In the genomic region with DNA sequence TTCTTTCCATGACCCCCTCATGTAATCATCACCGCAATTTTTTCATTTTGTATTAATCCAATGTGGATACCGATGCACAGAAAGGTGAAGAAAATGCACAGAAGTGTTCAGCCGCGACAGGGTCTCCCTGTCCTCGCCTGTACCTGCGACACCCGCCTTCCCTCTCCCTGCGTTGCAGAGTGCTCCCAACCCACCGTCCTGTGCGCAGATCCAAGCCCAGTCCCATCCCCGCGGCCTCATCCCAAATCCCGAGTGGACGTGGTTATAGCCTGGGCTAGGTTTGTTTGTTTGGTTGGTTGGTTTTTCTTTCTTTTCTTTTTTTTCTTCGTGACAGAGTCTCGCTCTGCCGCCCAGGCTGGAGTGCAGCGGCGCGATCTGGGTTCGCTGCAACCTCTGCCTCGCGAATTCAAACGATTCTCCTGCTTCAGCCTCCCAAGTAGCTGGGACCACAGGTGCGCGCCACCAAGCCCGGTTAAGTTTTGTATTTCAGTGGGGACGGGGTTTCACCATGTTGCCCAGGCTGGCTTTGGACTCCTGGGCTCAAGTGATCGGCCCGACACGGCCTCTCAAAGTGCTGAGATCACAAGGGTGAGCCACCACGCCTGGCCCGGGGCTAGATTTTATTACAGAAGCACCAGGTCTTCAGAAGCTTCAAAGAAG, we compare ENCODE assay signal across 8 cellular contexts. TPM values are rescaled to one million over a fixed set of nuclear protein-coding genes. Genes with fewer than 3 reads are reported as not detected.
DNase-seq lines count a peak whose midpoint lies in the region; ATAC-seq and TF ChIP-seq lines count a peak whose summit lies in the region.

No MANE protein-coding gene starts in this region.

- peaks cover 26% of the 10 kb centered on the region for H3K4me1 Mint-ChIP-seq in activated CD8-positive, alpha-beta memory T cell treated with anti-CD3 and anti-CD28 coated beads, Interleukin-2, amount 10 ng/mL, durations not matched to agents 7 days and 5 days
- peaks cover 19% of the 10 kb centered on the region for H3K4me1 Mint-ChIP-seq in MCF 10A (ENCODE audit: insufficient read depth, unreplicated experiment)

- no peak for TF ChIP-seq EP300 in tibial nerve (IDR thresholded peaks at IDR 0.05)

- H3K27ac Mint-ChIP-seq in activated CD8-positive, alpha-beta memory T cell treated with anti-CD3 and anti-CD28 coated beads, Interleukin-2, amount 10 ng/mL, durations not matched to agents 7 days and 5 days: no peak overlapping the region
- no peak overlapping the region for H3K27ac Mint-ChIP-seq in MCF 10A (ENCODE audit: low read depth, unreplicated experiment)

- no peak overlapping the region for H3K14ac ChIP-seq in mesenchymal stem cell (ENCODE audit: low read length in 2 of 2)

- no peak for TF ChIP-seq CTCF in MCF 10A (IDR thresholded peaks at IDR 0.05; ENCODE audit: unreplicated experiment)
- TF ChIP-seq CTCF in tibial nerve (IDR thresholded peaks at IDR 0.05): no peak

- peaks cover 0 to 36% of the 10 kb centered on the region in 2 experiments for H3K27me3 ChIP-seq in mesenchymal stem cell (ENCODE audit: control insufficient read depth in 1 of 2, insufficient read depth in 1 of 2, low read length in 2 of 2)
- peaks cover 0 to 55% of the 10 kb centered on the region in 2 donors for H3K27me3 ChIP-seq in tibial nerve

- H3K4me3 Mint-ChIP-seq in activated CD8-positive, alpha-beta memory T cell treated with anti-CD3 and anti-CD28 coated beads, Interleukin-2, amount 10 ng/mL, durations not matched to agents 7 days and 5 days: peak overlapping the region; percentile 78
- H3K4me3 Mint-ChIP-seq in MCF 10A (ENCODE audit: unreplicated experiment): peak overlapping the region; percentile 81

- H3K4me3 ChIP-seq in mesenchymal stem cell (ENCODE audit: insufficient read depth in 1 of 2, low read depth in 1 of 2, low read length in 2 of 2) (peak overlapping the region; percentile 36 to 91), tibial nerve (peak overlapping the region; percentile 9 to 54 (median 48))

- H3K36me3 ChIP-seq in mesenchymal stem cell (ENCODE audit: control insufficient read depth in 1 of 2, insufficient read depth in 2 of 2, low read depth in 1 of 2, low read length in 2 of 2): peaks cover 0 to 4% of the 10 kb centered on the region in 2 experiments
- no peaks in the 10 kb centered on the region for H3K36me3 ChIP-seq in tibial nerve

- no TSS peak for BruUV-seq in MCF 10A (replicated peaks; lab: Mats Ljungman, UMichigan)

- H3K18ac ChIP-seq in mesenchymal stem cell (ENCODE audit: low read depth in 1 of 2, low read length in 2 of 2): peak overlapping the region in 1 of 2 experiments; percentile 13

- H2AK5ac ChIP-seq in mesenchymal stem cell (ENCODE audit: low read length, severe bottlenecking): no peak overlapping the region

- no peak overlapping the region for H2BK12ac ChIP-seq in mesenchymal stem cell (ENCODE audit: low read length in 2 of 2)

- H4K8ac ChIP-seq in mesenchymal stem cell (ENCODE audit: low read length): no peak overlapping the region

- POLR2A ChIA-PET in MCF 10A (lab: Yijun Ruan, JAX): interaction anchor here (0.5 to 3.4 kb wide), 7 partner anchors 23 to 101 kb away, joined by 3 to 14 read pairs (median 5); no protein-coding TSS in a partner anchor

- ATAC-seq in activated CD8-positive, alpha-beta memory T cell treated with anti-CD3 and anti-CD28 coated beads, Interleukin-2, amount 10 ng/mL, durations not matched to agents 7 days and 5 days: peak; percentile 21
- ATAC-seq in HG02884 (IDR thresholded peaks at IDR 0.05; ENCODE audit: unreplicated experiment) (no peak), HG03571 (IDR thresholded peaks at IDR 0.05; ENCODE audit: unreplicated experiment) (no peak)

- intact Hi-C loops in MCF 10A (cut with micrococcal nuclease): loop anchor here (2.0 to 10.0 kb wide), 2 partner anchors 59 to 379 kb away; a partner anchor contains a TSS

- peak overlapping the region; percentile 33 for H2AFZ ChIP-seq in mesenchymal stem cell (ENCODE audit: low read depth, low read length)

- no peak for TF ChIP-seq POLR2A in tibial nerve (IDR thresholded peaks at IDR 0.05)

- H3K9me3 ChIP-seq in mesenchymal stem cell (ENCODE audit: control insufficient read depth, low read length): no peaks in the 10 kb centered on the region
- H3K9me3 ChIP-seq in tibial nerve: no peaks in the 10 kb centered on the region

- H3K23ac ChIP-seq in mesenchymal stem cell (ENCODE audit: low read length in 2 of 2): no peak overlapping the region

- H3K4me2 ChIP-seq in mesenchymal stem cell (ENCODE audit: low read length, poor library complexity, severe bottlenecking): peak overlapping the region; percentile 90

- no peak overlapping the region for H2BK5ac ChIP-seq in mesenchymal stem cell (ENCODE audit: low read depth, low read length, poor library complexity, severe bottlenecking)

- H2BK120ac ChIP-seq in mesenchymal stem cell (ENCODE audit: low read depth, low read length): no peak overlapping the region

- no peak overlapping the region for H3K27ac ChIP-seq in mesenchymal stem cell (ENCODE audit: low read length, poor library complexity, severe bottlenecking)
- H3K27ac ChIP-seq in tibial nerve: no peak overlapping the region

- 37% methylated on average over 26 of the region's 33 CpGs for WGBS in mesenchymal stem cell
- WGBS in tibial nerve, 2 donors: 29 to 30% methylated on average over 33 of the region's 33 CpGs

- H3K4ac ChIP-seq in mesenchymal stem cell (ENCODE audit: low read depth in 1 of 2, low read length in 2 of 2): no peak overlapping the region

- H3K79me1 ChIP-seq in mesenchymal stem cell (replicated peaks; ENCODE audit: low read length, poor library complexity, severe bottlenecking): no peaks in the 10 kb centered on the region

- H4K91ac ChIP-seq in mesenchymal stem cell (ENCODE audit: low read length): no peak overlapping the region

- H3K36me3 Mint-ChIP-seq in activated CD8-positive, alpha-beta memory T cell treated with anti-CD3 and anti-CD28 coated beads, Interleukin-2, amount 10 ng/mL, durations not matched to agents 7 days and 5 days: no peaks in the 10 kb centered on the region
- H3K36me3 Mint-ChIP-seq in MCF 10A (ENCODE audit: insufficient read depth, unreplicated experiment): no peaks in the 10 kb centered on the region

- no peaks in the 10 kb centered on the region for H3K9me3 Mint-ChIP-seq in activated CD8-positive, alpha-beta memory T cell treated with anti-CD3 and anti-CD28 coated beads, Interleukin-2, amount 10 ng/mL, durations not matched to agents 7 days and 5 days (ENCODE audit: low read depth)
- H3K9me3 Mint-ChIP-seq in MCF 10A (ENCODE audit: unreplicated experiment): no peaks in the 10 kb centered on the region

- peak overlapping the region; percentile 81 for H3K9ac ChIP-seq in mesenchymal stem cell (ENCODE audit: low read length)

- H3K4me1 ChIP-seq in mesenchymal stem cell (ENCODE audit: control insufficient read depth, insufficient read depth, low read depth, low read length): peaks cover 23% of the 10 kb centered on the region
- peaks cover 0 to 32% (median 13%) of the 10 kb centered on the region in 4 donors for H3K4me1 ChIP-seq in tibial nerve

- CTCF ChIA-PET in activated CD8-positive, alpha-beta memory T cell treated with anti-CD3 and anti-CD28 coated beads, Interleukin-2, amount 10 ng/mL, durations not matched to agents 7 days and 5 days (lab: Charles Lee): interaction anchor here (0.5 to 2.5 kb wide), 7 partner anchors 69 to 93 kb away, joined by 3 to 15 read pairs (median 10); no protein-coding TSS in a partner anchor
- CTCF ChIA-PET in MCF 10A (lab: Yijun Ruan, JAX): interaction anchor here (0.7 to 3.9 kb wide), 13 partner anchors 30 to 106 kb away, joined by 3 to 43 read pairs (median 4); no protein-coding TSS in a partner anchor

- no peak for DNase-seq in activated CD8-positive, alpha-beta memory T cell treated with anti-CD3 and anti-CD28 coated beads, Interleukin-2, amount 10 ng/mL, durations not matched to agents 7 days and 5 days
- DNase-seq in activated CD8-positive, alpha-beta memory T cell treated with anti-CD3 and anti-CD28 coated beads for 24 hours: no peak
- DNase-seq in MCF 10A (ENCODE audit: unreplicated experiment): no peak
- DNase-seq in mesenchymal stem cell: no peak
- no peak for DNase-seq in tibial nerve (ENCODE audit: low spot score in 2 of 2)
- DNase-seq in globus pallidus (ENCODE audit: low spot score): no peak

- peaks cover 85% of the 10 kb centered on the region for H3K27me3 Mint-ChIP-seq in activated CD8-positive, alpha-beta memory T cell treated with anti-CD3 and anti-CD28 coated beads, Interleukin-2, amount 10 ng/mL, durations not matched to agents 7 days and 5 days
- H3K27me3 Mint-ChIP-seq in MCF 10A (ENCODE audit: insufficient read depth, unreplicated experiment): peaks cover 9% of the 10 kb centered on the region

- H2BK15ac ChIP-seq in mesenchymal stem cell (ENCODE audit: low read depth, poor library complexity, severe bottlenecking): no peak overlapping the region

RNA-seq across cellular contexts. Expression of a gene that starts 0.5 kb away (rescaled TPM):
- not detected for total RNA-seq in activated CD8-positive, alpha-beta memory T cell treated with anti-CD3 and anti-CD28 coated beads, Interleukin-2, amount 10 ng/mL, durations not matched to agents 7 days and 5 days
- total RNA-seq in MCF 10A (2022): 8.3 and 9.9 TPM in 2 replicates
- 1.4 TPM for polyA plus RNA-seq in mesenchymal stem cell (2013, experiment 1 of 2)
- 1.4 TPM for polyA plus RNA-seq in mesenchymal stem cell (2013, experiment 2 of 2)
- 1 to 10 TPM in 1 of 4 donors, not detected in 3; 1.5 TPM for total RNA-seq in tibial nerve

RNA-seq across cellular contexts. Expression of a gene that starts 18.4 kb away (rescaled TPM):
- under 1 TPM; 0.80 to 0.99 TPM for total RNA-seq in activated CD8-positive, alpha-beta memory T cell treated with anti-CD3 and anti-CD28 coated beads, Interleukin-2, amount 10 ng/mL, durations not matched to agents 7 days and 5 days
- total RNA-seq in MCF 10A (2022) (3.1 and 5.2 TPM in 2 replicates), tibial nerve (under 1 TPM in 1 of 4 donors, not detected in 3; 0.22 TPM)
- 6.4 TPM for polyA plus RNA-seq in mesenchymal stem cell (2013, experiment 1 of 2)
- 7.4 TPM for polyA plus RNA-seq in mesenchymal stem cell (2013, experiment 2 of 2)

RNA-seq across cellular contexts. Expression of a gene that starts 25.5 kb away (rescaled TPM):
- total RNA-seq in activated CD8-positive, alpha-beta memory T cell treated with anti-CD3 and anti-CD28 coated beads, Interleukin-2, amount 10 ng/mL, durations not matched to agents 7 days and 5 days: not detected
- total RNA-seq in MCF 10A (2022) (28.9 and 37.6 TPM in 2 replicates), tibial nerve (1 to 10 TPM in 1 of 4 donors, under 1 TPM in 2, not detected in 1; 0.30 to 1.6 (median 0.44) TPM)
- polyA plus RNA-seq in mesenchymal stem cell (2013, experiment 1 of 2): 0.21 TPM
- 0.25 TPM for polyA plus RNA-seq in mesenchymal stem cell (2013, experiment 2 of 2)

RNA-seq across cellular contexts. Expression of a gene that starts 40.3 kb away (rescaled TPM):
- total RNA-seq in activated CD8-positive, alpha-beta memory T cell treated with anti-CD3 and anti-CD28 coated beads, Interleukin-2, amount 10 ng/mL, durations not matched to agents 7 days and 5 days: 1 to 10 TPM in 1 of 2 experiments, under 1 TPM in 1; 0.82 to 1.2 TPM
- total RNA-seq in MCF 10A (2022) (not detected in 2 replicates), tibial nerve (under 1 TPM in 1 of 4 donors, not detected in 3; 0.21 TPM)
- 6.5 TPM for polyA plus RNA-seq in mesenchymal stem cell (2013, experiment 1 of 2)
- 6.7 TPM for polyA plus RNA-seq in mesenchymal stem cell (2013, experiment 2 of 2)

RNA-seq across cellular contexts. Expression of a gene that starts 59.3 kb away (rescaled TPM):
- total RNA-seq in activated CD8-positive, alpha-beta memory T cell treated with anti-CD3 and anti-CD28 coated beads, Interleukin-2, amount 10 ng/mL, durations not matched to agents 7 days and 5 days: 1 to 10 TPM; 2.9 to 3.1 TPM
- total RNA-seq in MCF 10A (2022): 38.1 and 46.1 TPM in 2 replicates
- 47.8 TPM for polyA plus RNA-seq in mesenchymal stem cell (2013, experiment 1 of 2)
- 47.1 TPM for polyA plus RNA-seq in mesenchymal stem cell (2013, experiment 2 of 2)
- total RNA-seq in tibial nerve: 10 to 100 TPM; 14.1 to 41.8 (median 31.7) TPM

Comparison
In these comparisons a context has a peak if more than half of its experiments do, and no peak if none do; other contexts are left out.
1. RNA of a gene that starts 25.5 kb away (total RNA-seq): 28.9 to 37.6 TPM in MCF 10A; 0.30 to 1.6 TPM in tibial nerve and not detected in activated CD8-positive, alpha-beta memory T cell treated with anti-CD3 and anti-CD28 coated beads, Interleukin-2, amount 10 ng/mL, durations not matched to agents 7 days and 5 days; every median in the first group is over 10 times any median in the second.